27 cellular contexts compared by ENCODE assay signal in the genomic region with DNA sequence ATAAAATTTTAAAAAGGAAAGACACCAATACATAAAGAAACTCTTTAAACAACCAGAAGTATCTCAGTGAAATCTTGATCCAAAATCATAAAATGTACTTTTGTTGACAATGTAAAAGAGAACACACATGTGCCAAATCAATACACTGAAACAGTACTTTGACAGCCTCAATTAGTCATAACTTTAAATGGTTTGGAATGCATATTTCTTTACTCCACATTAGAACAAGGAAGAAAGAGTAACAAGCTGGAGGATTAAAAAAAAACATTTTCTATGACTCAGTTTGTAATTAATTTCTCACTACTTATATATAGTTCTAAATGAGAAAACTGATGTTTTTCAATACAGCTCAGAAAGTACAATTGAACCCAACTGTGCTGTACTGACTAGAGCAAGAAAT.
A peak's percentile ranks its signal among the peaks of the same experiment; 100 is the strongest.
DNase-seq lines count a peak whose midpoint lies in the region; ATAC-seq and TF ChIP-seq lines count a peak whose summit lies in the region.
"Had no signal": no experiment of that assay in that cellular context is flagged by ENCODE, and none has a peak within 500 bp of the region (broad histone marks: within the 10 kb centered on the region; RNA-seq: fewer than 3 reads in every experiment).

No MANE protein-coding gene starts in this region.

- peaks cover 9% of the 10 kb centered on the region for H3K36me3 ChIP-seq in PC-3 (ENCODE audit: low read depth, low read length)
- H3K36me3 ChIP-seq in sigmoid colon = peaks cover 0 to 27% (median 1%) of the 10 kb centered on the region in 4 donors
- H3K36me3 ChIP-seq: HAP-1, WERI-Rb-1 had no signal

- no peaks in the 10 kb centered on the region for H4K20me1 ChIP-seq in PC-3 (ENCODE audit: low read length)

- ATAC-seq in PC-3 = peak; percentile 75
- ATAC-seq: activated T-helper 17 cell treated with anti-CD3 and anti-CD28 coated beads, Interleukin-2, amount 50 U/mL, for 72 hours; body of pancreas; heart right ventricle; left lung; stimulated activated naive B cell treated with anti-CD40 and anti-IgM and Interleukin-4, amounts not matched to agents 10 μg/mL and 1 μg/mL and 100 μg/mL, for 72 hours had no signal

- H3K27me3 ChIP-seq in PC-3 (ENCODE audit: low read length) (no peaks in the 10 kb centered on the region), sigmoid colon (no peaks in the 10 kb centered on the region)
- H3K27me3 ChIP-seq: body of pancreas, esophagus squamous epithelium, heart right ventricle, left lung, testis, vagina had no signal

- H3K4me1 ChIP-seq in PC-3 (ENCODE audit: insufficient read depth, low read length) (peaks cover 9% of the 10 kb centered on the region), sigmoid colon (peaks cover 0 to 6% (median 2%) of the 10 kb centered on the region in 4 donors)
- H3K4me1 ChIP-seq: HAP-1, testis had no signal

- DNase-seq in GM03348 (ENCODE audit: low spot score) (peak; percentile 25), PC-3 (peak; percentile 26), fibroblast of mammary gland (ENCODE audit: low read depth) (peak; percentile 45), retinal pigment epithelial cell (ENCODE audit: low read depth) (peak; percentile 12), sigmoid colon (no peak), NCI-H2081 treated with DMSO at 0.1 percent for 48 hours (lab: John Stamatoyannopoulos, UW) (no peak), NK-92 (lab: John Stamatoyannopoulos, UW; ENCODE audit: unreplicated experiment) (no peak)
- DNase-seq: activated CD4-positive, alpha-beta T cell treated with anti-CD3 and anti-CD28 coated beads, Interleukin-2, amount 10 ng/mL, durations not matched to agents 7 days and 5 days; activated naive CD8-positive, alpha-beta T cell treated with anti-CD3 and anti-CD28 coated beads, Interleukin-2, amount 10 ng/mL, durations not matched to agents 7 days and 5 days; body of pancreas; CD4-positive, alpha-beta T cell; effector memory CD4-positive, alpha-beta T cell; esophagus squamous epithelium; heart right ventricle; left lung; NCI-H2107; NCI-H510A; nephron progenitor cell; posterior cingulate gyrus; stimulated activated CD4-positive, alpha-beta T cell treated with anti-CD3 and anti-CD28 coated beads, Interleukin-2, amount 100 ng/mL, for 24 hours; stimulated activated naive B cell treated with anti-CD40 and anti-IgM and Interleukin-4, amounts not matched to agents 10 μg/mL and 1 μg/mL and 100 μg/mL, for 72 hours; testis; WERI-Rb-1 had no signal

- BruUV-seq in PC-3 (replicated peaks; lab: Mats Ljungman, UMichigan) = no TSS peak

- H3K27ac ChIP-seq in PC-3 (ENCODE audit: low read length) (no peak overlapping the region), sigmoid colon (no peak overlapping the region)
- H3K27ac ChIP-seq: body of pancreas, esophagus squamous epithelium, heart right ventricle, left lung, SK-N-MC, testis, vagina, WERI-Rb-1 had no signal

- H3K9me2 ChIP-seq in PC-3 (replicated peaks; ENCODE audit: low read length) = no peaks in the 10 kb centered on the region

- H3K9me3 ChIP-seq in PC-3 (ENCODE audit: low read length) (no peaks in the 10 kb centered on the region), sigmoid colon (peaks cover 0 to 2% (median 0%) of the 10 kb centered on the region in 4 donors)
- H3K9me3 ChIP-seq: body of pancreas, esophagus squamous epithelium, HAP-1, left lung, testis, vagina had no signal

- no peaks in the 10 kb centered on the region for H3F3A ChIP-seq in PC-3 (ENCODE audit: low read length, unreplicated experiment)

- TF ChIP-seq EP300 in sigmoid colon (IDR thresholded peaks at IDR 0.05) = no peak

- POLR2A ChIA-PET in PC-3 (lab: Charles Lee; ENCODE audit: unreplicated experiment) = no interaction called here

- H3K9ac ChIP-seq in PC-3 (ENCODE audit: low read length) = no peak overlapping the region

- no peak overlapping the region for H3K4me2 ChIP-seq in PC-3 (ENCODE audit: low read length)

- intact Hi-C loops in PC-3 (cut with micrococcal nuclease) = loop anchor here (2.0 kb wide), 1 partner anchor 58 kb away; no protein-coding TSS in a partner anchor
- intact Hi-C loops in sigmoid colon (cut with DNase I) = no loop called here

- H3K79me2 ChIP-seq in PC-3 (ENCODE audit: low read length) = 0 out of 2 replicates have a peak, but pooled peaks cover 5% of the 10 kb centered on the region

- H3K4me3 ChIP-seq in PC-3 (ENCODE audit: low read length) (no peak overlapping the region), fibroblast of mammary gland (ENCODE audit: control insufficient read depth, low read depth, low read length) (no peak overlapping the region), retinal pigment epithelial cell (ENCODE audit: low read length) (no peak overlapping the region), sigmoid colon (no peak overlapping the region)
- H3K4me3 ChIP-seq: body of pancreas, esophagus squamous epithelium, HAP-1, heart right ventricle, left lung, SK-N-MC, testis, vagina had no signal

- TF ChIP-seq POLR2A in sigmoid colon (IDR thresholded peaks at IDR 0.05) = no peak

- CTCF ChIA-PET in PC-3 (lab: Charles Lee) = no interaction called here

- TF ChIP-seq CTCF in PC-3 (conservative IDR thresholded peaks at IDR 0.05; ENCODE audit: low read depth, low read length) = no peak
- no peak for TF ChIP-seq CTCF in fibroblast of mammary gland (conservative IDR thresholded peaks at IDR 0.05; ENCODE audit: control insufficient read depth, insufficient read depth, low read depth, low read length)
- TF ChIP-seq CTCF in retinal pigment epithelial cell (conservative IDR thresholded peaks at IDR 0.05; ENCODE audit: low read depth, low read length) = no peak
- no peak for TF ChIP-seq CTCF in sigmoid colon (IDR thresholded peaks at IDR 0.05)

- no peak overlapping the region for H2AFZ ChIP-seq in PC-3 (ENCODE audit: low read length)

Comparison
In these comparisons a context has a peak if more than half of its experiments do, and no peak if none do; other contexts are left out.
1. DNase-seq: peak in GM03348 (single experiment), PC-3 (single experiment), fibroblast of mammary gland (single experiment) and retinal pigment epithelial cell (single experiment); none in sigmoid colon (single experiment), NCI-H2081 treated with DMSO at 0.1 percent for 48 hours (single experiment) and NK-92 (single experiment).